ENCODE assay signal across 10 cellular contexts in genomic region chr10:96700477-96701099, GRCh38. TPM values are rescaled to one million over a fixed set of nuclear protein-coding genes. Genes with fewer than 3 reads are reported as not detected.
DNase-seq lines count a peak whose midpoint lies in the region; ATAC-seq and TF ChIP-seq lines count a peak whose summit lies in the region.
"Had no signal": no experiment of that assay in that cellular context is flagged by ENCODE, and none has a peak within 500 bp of the region (broad histone marks: within the 10 kb centered on the region; RNA-seq: fewer than 3 reads in every experiment).

No MANE protein-coding gene starts in this region.

- WGBS in testis, 2 donors: 87% methylated on average over 11 to 12 of the region's 12 CpGs

- peak; percentile 92 for DNase-seq in GM12865 (ENCODE audit: low read depth)
- DNase-seq in effector memory CD8-positive, alpha-beta T cell: no peak
- DNase-seq in testis: no peak
- DNase-seq in activated gamma-delta T cell treated with Interleukin-2 at 50 U/mL for 16 hours: no peak
- DNase-seq in epidermal melanocyte (ENCODE audit: insufficient read length, low spot score): no peak
- no peak for DNase-seq in activated CD4-positive, alpha-beta T cell treated with anti-CD3 and anti-CD28 coated beads, Interleukin-2, amount 10 ng/mL, durations not matched to agents 7 days and 5 days
- DNase-seq: body of pancreas, kidney glomerular epithelial cell had no signal

- H3K4me1 ChIP-seq in testis: no peaks in the 10 kb centered on the region

- CTCF ChIA-PET in activated CD4-positive, alpha-beta T cell treated with anti-CD3 and anti-CD28 coated beads, Interleukin-2, amount 10 ng/mL, durations not matched to agents 7 days and 5 days (lab: Charles Lee): no interaction called here

- no peaks in the 10 kb centered on the region for H3K9me3 ChIP-seq in testis
- H3K9me3 ChIP-seq: body of pancreas had no signal

- no peak overlapping the region for H3K27ac ChIP-seq in testis

- H3K27ac Mint-ChIP-seq in effector memory CD8-positive, alpha-beta T cell: peak overlapping the region in 1 of 2 donors; percentile 53
- H3K27ac Mint-ChIP-seq in activated CD4-positive, alpha-beta T cell treated with anti-CD3 and anti-CD28 coated beads, Interleukin-2, amount 10 ng/mL, durations not matched to agents 7 days and 5 days: no peak overlapping the region

- TF ChIP-seq CTCF in GM12865 (IDR thresholded peaks at IDR 0.05; ENCODE audit: insufficient read depth, low read depth, low read length, missing control alignments) (no peak), testis (IDR thresholded peaks at IDR 0.05) (no peak)

- ATAC-seq in GM21360 (IDR thresholded peaks at IDR 0.05; ENCODE audit: unreplicated experiment) (peak; percentile 59), HG03354 (IDR thresholded peaks at IDR 0.05; ENCODE audit: poor library complexity, severe bottlenecking, unreplicated experiment) (peak; percentile 90)
- ATAC-seq in effector memory CD8-positive, alpha-beta T cell (replicated peaks): peak; percentile 76
- ATAC-seq: body of pancreas had no signal

- H3K9me3 Mint-ChIP-seq in effector memory CD8-positive, alpha-beta T cell: no peaks in the 10 kb centered on the region
- H3K9me3 Mint-ChIP-seq in activated CD4-positive, alpha-beta T cell treated with anti-CD3 and anti-CD28 coated beads, Interleukin-2, amount 10 ng/mL, durations not matched to agents 7 days and 5 days: no peaks in the 10 kb centered on the region

- H3K4me3 ChIP-seq in GM12865 (ENCODE audit: low read depth, low read length): peak overlapping the region; percentile 57
- H3K4me3 ChIP-seq in testis: no peak overlapping the region
- H3K4me3 ChIP-seq: body of pancreas had no signal

- peaks cover 6% of the 10 kb centered on the region for H3K36me3 Mint-ChIP-seq in effector memory CD8-positive, alpha-beta T cell (ENCODE audit: insufficient read depth)
- H3K36me3 Mint-ChIP-seq in activated CD4-positive, alpha-beta T cell treated with anti-CD3 and anti-CD28 coated beads, Interleukin-2, amount 10 ng/mL, durations not matched to agents 7 days and 5 days (ENCODE audit: low read depth): no peaks in the 10 kb centered on the region

- H3K27me3 Mint-ChIP-seq in effector memory CD8-positive, alpha-beta T cell: no peaks in the 10 kb centered on the region
- no peaks in the 10 kb centered on the region for H3K27me3 Mint-ChIP-seq in activated CD4-positive, alpha-beta T cell treated with anti-CD3 and anti-CD28 coated beads, Interleukin-2, amount 10 ng/mL, durations not matched to agents 7 days and 5 days

- POLR2A ChIA-PET in activated CD4-positive, alpha-beta T cell treated with anti-CD3 and anti-CD28 coated beads, Interleukin-2, amount 10 ng/mL, durations not matched to agents 7 days and 5 days (lab: Charles Lee): no interaction called here

- peak overlapping the region in 1 of 2 donors; percentile 54 for H3K4me3 Mint-ChIP-seq in effector memory CD8-positive, alpha-beta T cell
- no peak overlapping the region for H3K4me3 Mint-ChIP-seq in activated CD4-positive, alpha-beta T cell treated with anti-CD3 and anti-CD28 coated beads, Interleukin-2, amount 10 ng/mL, durations not matched to agents 7 days and 5 days

- H3K27me3 ChIP-seq in testis: no peaks in the 10 kb centered on the region
- H3K27me3 ChIP-seq: body of pancreas had no signal

- TF ChIP-seq POLR2A in testis (IDR thresholded peaks at IDR 0.05): no peak

- H3K36me3 ChIP-seq in testis (ENCODE audit: low read depth, missing control alignments): no peaks in the 10 kb centered on the region

- H3K4me1 Mint-ChIP-seq in effector memory CD8-positive, alpha-beta T cell (ENCODE audit: low read depth in 2 of 2): peaks cover 28 to 35% of the 10 kb centered on the region in 2 donors
- peaks cover 5% of the 10 kb centered on the region for H3K4me1 Mint-ChIP-seq in activated CD4-positive, alpha-beta T cell treated with anti-CD3 and anti-CD28 coated beads, Interleukin-2, amount 10 ng/mL, durations not matched to agents 7 days and 5 days

- intact Hi-C loops in testis (cut with DNase I; ENCODE audit: low total_unique reads): no loop called here

RNA-seq across cellular contexts. Expression of gene PIK3AP1, which starts 19.7 kb away (rescaled TPM):
- 10 to 100 TPM in 1 of 2 donors, 1 to 10 TPM in 1; 6.6 to 10.0 TPM for total RNA-seq in testis
- 6.5 TPM for polyA plus RNA-seq in testis (ENCODE audit: insufficient read depth, low read depth, low replicate concordance)
- total RNA-seq in activated CD4-positive, alpha-beta T cell treated with anti-CD3 and anti-CD28 coated beads, Interleukin-2, amount 10 ng/mL, durations not matched to agents 7 days and 5 days: 1 to 10 TPM in 1 of 2 experiments, under 1 TPM in 1; 0.72 to 1.1 TPM
